In the genomic region with DNA sequence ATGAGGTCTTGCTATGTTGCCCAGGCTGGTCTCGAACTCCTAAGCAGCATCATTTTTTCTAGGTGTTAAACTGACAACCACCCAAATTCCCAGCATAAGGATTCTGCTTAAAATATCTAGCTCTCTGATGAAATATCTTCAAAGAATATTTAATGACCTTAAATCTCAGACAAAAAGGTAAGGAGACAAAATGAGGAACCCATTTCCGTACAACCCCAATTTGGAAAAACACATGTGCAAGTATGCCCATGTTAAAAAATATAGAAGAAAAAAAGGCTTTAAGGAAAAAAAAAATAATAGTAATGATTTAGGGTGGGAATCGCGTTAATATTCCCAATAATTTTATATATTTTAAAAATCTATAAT, we compare ENCODE assay signal across 8 cellular contexts. TPM values are rescaled to one million over a fixed set of nuclear protein-coding genes. Genes with fewer than 3 reads are reported as not detected.
A peak's percentile ranks its signal among the peaks of the same experiment; 100 is the strongest.
DNase-seq lines count a peak whose midpoint lies in the region; ATAC-seq, FAIRE-seq and TF ChIP-seq lines count a peak whose summit lies in the region.

No MANE protein-coding gene starts in this region.

- no peak overlapping the region for H3K27ac ChIP-seq in GM12878 (ENCODE audit: control insufficient read depth, insufficient read depth)

- no peak for TF ChIP-seq POLR2A in GM12878 (IDR thresholded peaks at IDR 0.05; ENCODE audit: low read depth, low read length)

- H3K4me1 ChIP-seq in GM12878 (ENCODE audit: control insufficient read depth, insufficient read depth, low read length) (peaks cover 14% of the 10 kb centered on the region), mononuclear cell (ENCODE audit: insufficient read depth, low read length) (peaks cover 42% of the 10 kb centered on the region)

- H3K4me3 ChIP-seq in BJ (ENCODE audit: low read depth, low read length) (peak overlapping the region; percentile 50), GM12878 (0 out of 2 replicates have a peak overlapping the region, but pooled peaks have one; percentile 49), mononuclear cell (ENCODE audit: low read length) (peak overlapping the region; percentile 82)

- peaks cover 36% of the 10 kb centered on the region for H3K79me2 ChIP-seq in GM12878 (ENCODE audit: control insufficient read depth, insufficient read depth, low read length)

- H3K27me3 ChIP-seq in BJ (ENCODE audit: control insufficient read depth, insufficient read depth, low read length): no peaks in the 10 kb centered on the region
- H3K27me3 ChIP-seq in GM12878 (replicated peaks in 1 of 2; ENCODE audit: control insufficient read depth in 2 of 2, insufficient read depth in 2 of 2, low read length in 1 of 2): no peaks in the 10 kb centered on the region
- H3K27me3 ChIP-seq in mononuclear cell (ENCODE audit: insufficient read depth, low read length): no peaks in the 10 kb centered on the region

- no peaks in the 10 kb centered on the region for H3K9me3 ChIP-seq in GM12878 (replicated peaks; ENCODE audit: control insufficient read depth, insufficient read depth, low read length)
- no peaks in the 10 kb centered on the region for H3K9me3 ChIP-seq in mononuclear cell (ENCODE audit: low read depth, low read length)

- H3K36me3 ChIP-seq in BJ (ENCODE audit: control insufficient read depth, insufficient read depth, low read length) (no peaks in the 10 kb centered on the region; the same call in 1 of the 2 replicates), GM12878 (ENCODE audit: control insufficient read depth in 2 of 2, insufficient read depth in 2 of 2, low read length in 1 of 2) (0 out of 4 replicates have a peak, but pooled peaks cover 0 to 6% of the 10 kb centered on the region in 2 experiments)

- H3K9ac ChIP-seq in GM12878 (ENCODE audit: control insufficient read depth, insufficient read depth, low read length): peak overlapping the region; percentile 67

- no peak for TF ChIP-seq EP300 in GM12878 (IDR thresholded peaks at IDR 0.05; ENCODE audit: borderline replicate concordance in 1 of 2, control insufficient read depth in 1 of 2, low read depth in 2 of 2, low read length in 2 of 2)

- intact Hi-C loops in GM12878 (cut with micrococcal nuclease; ENCODE audit: unreplicated experiment): no loop called here

- no peaks in the 10 kb centered on the region for H4K20me1 ChIP-seq in GM12878 (ENCODE audit: control insufficient read depth, insufficient read depth)

- in situ Hi-C loops in GM12878 (cut with MboI): no loop called here

- no TSS peak for BruUV-seq in GM12878 (replicated peaks; lab: Mats Ljungman, UMichigan)

- TF ChIP-seq CTCF in BJ (IDR thresholded peaks at IDR 0.05; ENCODE audit: insufficient read depth, low read depth, low read length): no peak
- no peak for TF ChIP-seq CTCF in GM12878 (IDR thresholded peaks at IDR 0.05 in 2 of 3, conservative IDR thresholded peaks at IDR 0.05 in 1 of 3; ENCODE audit: control insufficient read depth in 2 of 3, extremely low read depth in 1 of 3, insufficient read depth in 1 of 3, low read depth in 3 of 3, low read length in 3 of 3)
- no peak for TF ChIP-seq CTCF in endothelial cell (IDR thresholded peaks at IDR 0.05; ENCODE audit: unreplicated experiment)

- no peak overlapping the region for H2AFZ ChIP-seq in GM12878 (ENCODE audit: control insufficient read depth, low read depth, low read length)

- TF ChIP-seq RAD21 in GM12878 (IDR thresholded peaks at IDR 0.05; ENCODE audit: insufficient read depth, low read depth, low read length): no peak

- H3K4me1 Mint-ChIP-seq in IgD-negative memory B cell (peaks cover 29 to 38% (median 32%) of the 10 kb centered on the region in 3 donors), endothelial cell (ENCODE audit: unreplicated experiment) (peaks cover 24% of the 10 kb centered on the region)

- 2% methylated on average over 4 of the region's 4 CpGs for WGBS in GM12878 (ENCODE audit: insufficient coverage, insufficient replicate concordance, low lambda C conversion rate, missing lambda C conversion rate)

- H3K27me3 Mint-ChIP-seq in IgD-negative memory B cell (peaks cover 2% of the 10 kb centered on the region), endothelial cell (ENCODE audit: unreplicated experiment) (peaks cover 11% of the 10 kb centered on the region)

- H3K4me2 ChIP-seq in GM12878 (ENCODE audit: control insufficient read depth, insufficient read depth): no peak overlapping the region

- H3K9me3 Mint-ChIP-seq in IgD-negative memory B cell: peaks cover 0 to 5% (median 0%) of the 10 kb centered on the region in 3 donors
- H3K9me3 Mint-ChIP-seq in endothelial cell (ENCODE audit: unreplicated experiment): no peaks in the 10 kb centered on the region

- POLR2A ChIA-PET in BJ (lab: Charles Lee): no interaction called here
- POLR2A ChIA-PET in GM12878 (lab: Charles Lee): interaction anchor here (0.5 to 1.2 kb wide), 2 partner anchors 10 to 309 kb away, joined by 3 read pairs; no protein-coding TSS in a partner anchor

- ATAC-seq in GM12878: no peak

- H3K27ac Mint-ChIP-seq in IgD-negative memory B cell: peak overlapping the region in 2 of 3 donors; percentile 99 to 100
- no peak overlapping the region for H3K27ac Mint-ChIP-seq in endothelial cell (ENCODE audit: unreplicated experiment)

- DNase-seq in BJ (ENCODE audit: low read depth) (no peak), GM12878 (ENCODE audit: low read depth, low spot score) (no peak), putamen (ENCODE audit: low spot score) (no peak), endothelial cell (ENCODE audit: low spot score) (no peak), islet precursor cell (no peak), RCC 7860 (ENCODE audit: low spot score) (no peak)

- H3K36me3 Mint-ChIP-seq in IgD-negative memory B cell (peaks cover 6% of the 10 kb centered on the region), endothelial cell (ENCODE audit: low read depth, unreplicated experiment) (peaks cover 9% of the 10 kb centered on the region)

- RAD21 ChIA-PET in GM12878 (lab: Charles Lee; ENCODE audit: unreplicated experiment): interaction anchor here (1.1 to 2.1 kb wide), 2 partner anchors 17 to 28 kb away, joined by 3 to 4 read pairs; no protein-coding TSS in a partner anchor

- H3K4me3 Mint-ChIP-seq in IgD-negative memory B cell (peak overlapping the region; percentile 58 to 93 (median 81)), endothelial cell (ENCODE audit: unreplicated experiment) (no peak overlapping the region)

- FAIRE-seq in GM12878 (lab: Jason Lieb, UNC) (no peak), RCC 7860 (lab: Jason Lieb, UNC) (no peak)

- CTCF ChIA-PET in BJ (lab: Yijun Ruan, JAX): no interaction called here
- CTCF ChIA-PET in GM12878 (lab: Yijun Ruan, JAX): interaction anchor here (0.7 to 2.5 kb wide), 4 partner anchors 17 to 74 kb away, joined by 3 to 8 read pairs (median 4); no protein-coding TSS in a partner anchor

- SMC1A ChIA-PET in GM12878 (lab: Charles Lee; ENCODE audit: uncharacterized antibody, unreplicated experiment): interaction anchor here (0.6 to 5.1 kb wide), 7 partner anchors 9 to 646 kb away, joined by 3 to 35 read pairs (median 3); no protein-coding TSS in a partner anchor

TF ChIP-seq in GM12878, 131 proteins besides CTCF, POLR2A, EP300 and RAD21 (continues in another document):
- TF ChIP-seq RCOR1 (conservative IDR thresholded peaks at IDR 0.05; ENCODE audit: low read depth, low read length) (no peak), ZBED1 (IDR thresholded peaks at IDR 0.05; ENCODE audit: borderline replicate concordance) (no peak), CHD2 (IDR thresholded peaks at IDR 0.05; ENCODE audit: borderline replicate concordance, low read depth, low read length) (no peak), HCFC1 (IDR thresholded peaks at IDR 0.05; ENCODE audit: low read length) (no peak), LARP7 (IDR thresholded peaks at IDR 0.05) (no peak), WRNIP1 (IDR thresholded peaks at IDR 0.05; ENCODE audit: borderline replicate concordance, low read depth, low read length) (no peak)
- TF ChIP-seq, protein P1, sequence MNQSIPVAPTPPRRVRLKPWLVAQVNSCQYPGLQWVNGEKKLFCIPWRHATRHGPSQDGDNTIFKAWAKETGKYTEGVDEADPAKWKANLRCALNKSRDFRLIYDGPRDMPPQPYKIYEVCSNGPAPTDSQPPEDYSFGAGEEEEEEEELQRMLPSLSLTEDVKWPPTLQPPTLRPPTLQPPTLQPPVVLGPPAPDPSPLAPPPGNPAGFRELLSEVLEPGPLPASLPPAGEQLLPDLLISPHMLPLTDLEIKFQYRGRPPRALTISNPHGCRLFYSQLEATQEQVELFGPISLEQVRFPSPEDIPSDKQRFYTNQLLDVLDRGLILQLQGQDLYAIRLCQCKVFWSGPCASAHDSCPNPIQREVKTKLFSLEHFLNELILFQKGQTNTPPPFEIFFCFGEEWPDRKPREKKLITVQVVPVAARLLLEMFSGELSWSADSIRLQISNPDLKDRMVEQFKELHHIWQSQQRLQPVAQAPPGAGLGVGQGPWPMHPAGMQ (IDR thresholded peaks at IDR 0.05; ENCODE audit: borderline replicate concordance): no peak

RNA-seq across cellular contexts. Expression of a gene that starts 1.4 kb away (rescaled TPM):
- polyA plus RNA-seq in BJ (2011; rRNA removed) (10.8 and 27.2 TPM in 2 replicates), IgD-negative memory B cell (14.9 TPM), GM12878 (2011; rRNA removed) (48.3 and 65.0 TPM in 2 replicates), GM12878 (2014; fragmentation: Illumina TruSeq; extraction: Trizol) (28.4 and 34.2 TPM in 2 replicates), GM12878 (2014; fragmentation: Nextera tagmentation; extraction: Ambion mirVana) (10 to 100 TPM; 16.5 to 20.7 TPM), GM12878 (2014; rRNA removed) (28.6 and 33.2 TPM in 2 replicates), GM12878 (2016; fragmentation: Nextera tagmentation; extraction: Ambion mirVana) (10 to 100 TPM; 29.3 to 31.1 TPM)
- 19.8 and 29.9 TPM in 2 replicates for polyA minus RNA-seq in BJ (2011; rRNA and poly(A)+ RNA removed)
- 184 and 189 TPM in 2 replicates for total RNA-seq in GM12878 (2013; cell fraction: nucleolus; rRNA removed)
- total RNA-seq in GM12878 (2014; rRNA removed) (27.7 and 31.1 TPM in 2 replicates), GM12878 (2014; rRNA removed; fragmentation: Illumina TruSeq; extraction: Trizol) (26.8 and 32.0 TPM in 2 replicates), GM12878 (2021) (33.0 and 33.1 TPM in 2 replicates), mononuclear cell (42.7 TPM), endothelial cell (ENCODE audit: unreplicated experiment) (46.8 TPM)
- 10.2 TPM for polyA plus RNA-seq in GM12878 (2011; ENCODE audit: low read depth)
- polyA plus RNA-seq in GM12878 (2011; cell fraction: cytosol; rRNA removed): 12.2 and 12.4 TPM in 2 replicates
- polyA plus RNA-seq in GM12878 (2011; cell fraction: nucleus; rRNA removed): 62.5 and 63.6 TPM in 2 replicates
- polyA plus RNA-seq in GM12878 (2012): 17.8 and 20.9 TPM in 2 replicates
- 35.0 and 50.7 TPM in 2 replicates for polyA minus RNA-seq in GM12878 (2011; rRNA and poly(A)+ RNA removed)
- polyA minus RNA-seq in GM12878 (2011; cell fraction: cytosol; rRNA and poly(A)+ RNA removed): 21.6 and 26.4 TPM in 2 replicates
- polyA minus RNA-seq in GM12878 (2011; cell fraction: nucleus; rRNA and poly(A)+ RNA removed): 56.2 and 78.6 TPM in 2 replicates
